Comparison of ENCODE assay signal across 8 cellular contexts in the genomic region with DNA sequence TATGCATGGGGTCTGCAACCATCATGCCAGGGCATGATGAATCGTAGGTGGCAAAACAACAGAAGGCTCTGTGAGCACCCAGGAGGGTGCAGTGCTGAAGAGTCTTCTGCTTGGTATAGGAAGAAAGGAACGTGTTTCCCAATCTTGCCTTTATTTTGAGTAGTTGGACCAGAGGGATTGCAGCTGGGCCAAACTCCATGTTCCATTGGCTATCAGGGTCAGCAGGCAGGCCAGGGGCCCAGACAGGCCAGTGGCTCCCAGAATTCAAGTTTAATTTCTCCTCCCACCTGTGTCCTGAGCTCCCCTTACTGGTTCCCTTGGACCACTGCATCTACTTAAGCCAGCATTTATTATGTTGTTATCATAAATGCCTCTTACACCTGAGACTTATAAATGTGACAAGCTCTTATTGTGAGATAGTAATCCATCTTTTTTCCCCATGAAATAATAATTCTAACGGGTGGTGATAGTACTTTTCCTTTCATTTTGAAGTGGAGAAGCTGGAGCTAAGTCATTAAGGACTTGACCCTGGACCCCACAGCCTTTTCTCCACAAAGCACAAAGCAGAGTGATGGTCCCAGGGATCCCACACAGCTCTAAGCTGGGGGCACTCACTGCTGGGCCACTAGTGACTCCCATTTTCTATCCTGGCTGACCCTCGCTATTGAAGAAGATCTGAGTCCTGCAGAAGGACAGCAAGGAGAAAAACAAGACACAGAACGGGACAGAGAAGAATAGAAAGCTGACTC. TPM values are rescaled to one million over a fixed set of nuclear protein-coding genes. Genes with fewer than 3 reads are reported as not detected.
DNase-seq lines count a peak whose midpoint lies in the region; ATAC-seq and TF ChIP-seq lines count a peak whose summit lies in the region.

No MANE protein-coding gene starts in this region.

- no peak overlapping the region for H2BK5ac ChIP-seq in mesenchymal stem cell (ENCODE audit: low read depth, low read length, poor library complexity, severe bottlenecking)

- peak overlapping the region; percentile 61 for H2AK5ac ChIP-seq in mesenchymal stem cell (ENCODE audit: low read length, severe bottlenecking)

- H2AFZ ChIP-seq in ACC112 (ENCODE audit: low read length, unreplicated experiment): peak overlapping the region; percentile 19
- no peak overlapping the region for H2AFZ ChIP-seq in mesenchymal stem cell (ENCODE audit: low read depth, low read length)

- peak overlapping the region; percentile 57 for H4K91ac ChIP-seq in mesenchymal stem cell (ENCODE audit: low read length)

- H2BK15ac ChIP-seq in mesenchymal stem cell (ENCODE audit: low read depth, poor library complexity, severe bottlenecking): no peak overlapping the region

- peak overlapping the region; percentile 59 for H3K4me2 ChIP-seq in mesenchymal stem cell (ENCODE audit: low read length, poor library complexity, severe bottlenecking)

- peak overlapping the region; percentile 35 to 71 for H3K4ac ChIP-seq in mesenchymal stem cell (ENCODE audit: low read depth in 1 of 2, low read length in 2 of 2)

- H3K79me1 ChIP-seq in mesenchymal stem cell (replicated peaks; ENCODE audit: low read length, poor library complexity, severe bottlenecking): peaks cover 10% of the 10 kb centered on the region

- ATAC-seq in HG02885 (IDR thresholded peaks at IDR 0.05; ENCODE audit: poor library complexity, unreplicated experiment): peak; percentile 1
- ATAC-seq in omental fat pad (ENCODE audit: low FRiP score): no peak
- ATAC-seq in HG02840 (IDR thresholded peaks at IDR 0.05; ENCODE audit: low FRiP score, unreplicated experiment): no peak

- H3K4me3 ChIP-seq in ACC112 (ENCODE audit: low read depth, low read length) (peak overlapping the region; percentile 78), adipocyte (ENCODE audit: low read length) (peak overlapping the region; percentile 98), mesenchymal stem cell (ENCODE audit: insufficient read depth in 1 of 2, low read depth in 1 of 2, low read length in 2 of 2) (peak overlapping the region in 1 of 2 experiments; percentile 96)

- H3K9me3 ChIP-seq in adipocyte (ENCODE audit: control insufficient read depth, low read length) (no peaks in the 10 kb centered on the region), mesenchymal stem cell (ENCODE audit: control insufficient read depth, low read length) (no peaks in the 10 kb centered on the region)

- no peak overlapping the region for H3K23ac ChIP-seq in mesenchymal stem cell (ENCODE audit: low read length in 2 of 2)

- H3K4me1 ChIP-seq in ACC112 (ENCODE audit: control insufficient read depth, insufficient read depth, low read length, unreplicated experiment): peaks cover 18% of the 10 kb centered on the region
- H3K4me1 ChIP-seq in adipocyte (ENCODE audit: control insufficient read depth, insufficient read depth, low read length): peaks cover 59% of the 10 kb centered on the region
- H3K4me1 ChIP-seq in mesenchymal stem cell (ENCODE audit: control insufficient read depth, insufficient read depth, low read depth, low read length): peaks cover 9% of the 10 kb centered on the region

- H3K18ac ChIP-seq in mesenchymal stem cell (ENCODE audit: low read depth in 1 of 2, low read length in 2 of 2): peak overlapping the region; percentile 54 to 94

- peak overlapping the region; percentile 38 to 75 for H2BK12ac ChIP-seq in mesenchymal stem cell (ENCODE audit: low read length in 2 of 2)

- H3K27ac ChIP-seq in ACC112 (ENCODE audit: low read depth, low read length) (peak overlapping the region; percentile 86), mesenchymal stem cell (ENCODE audit: low read length, poor library complexity, severe bottlenecking) (peak overlapping the region; percentile 89)

- H4K8ac ChIP-seq in mesenchymal stem cell (ENCODE audit: low read length): peak overlapping the region; percentile 35

- peaks cover 32% of the 10 kb centered on the region for H3K79me2 ChIP-seq in ACC112 (ENCODE audit: control insufficient read depth, insufficient read depth, low read length, unreplicated experiment)

- peak overlapping the region; percentile 77 for H2BK120ac ChIP-seq in mesenchymal stem cell (ENCODE audit: low read depth, low read length)

- peak overlapping the region; percentile 98 for H3K9ac ChIP-seq in adipocyte (ENCODE audit: low read length)
- H3K9ac ChIP-seq in mesenchymal stem cell (ENCODE audit: low read length): peak overlapping the region; percentile 98

- H3K27me3 ChIP-seq in ACC112 (ENCODE audit: insufficient read depth, low read length) (no peaks in the 10 kb centered on the region), adipocyte (replicated peaks; ENCODE audit: control insufficient read depth, insufficient read depth, low read length) (no peaks in the 10 kb centered on the region), mesenchymal stem cell (ENCODE audit: control insufficient read depth in 1 of 2, insufficient read depth in 1 of 2, low read length in 2 of 2) (no peaks in the 10 kb centered on the region)

- no peak overlapping the region for H3K14ac ChIP-seq in mesenchymal stem cell (ENCODE audit: low read length in 2 of 2)

- WGBS in mesenchymal stem cell: 61% methylated on average over 4 of the region's 5 CpGs

- no peak for TF ChIP-seq CTCF in omental fat pad (IDR thresholded peaks at IDR 0.05)

- DNase-seq in adipocyte (ENCODE audit: low read depth): no peak
- no peak for DNase-seq in mesenchymal stem cell
- no peak for DNase-seq in NCI-H1694 (lab: John Stamatoyannopoulos, UW)
- no peak for DNase-seq in activated CD8-positive, alpha-beta memory T cell treated with anti-CD3 and anti-CD28 coated beads for 24 hours
- DNase-seq in omental fat pad (ENCODE audit: low spot score): no peak

- H3K36me3 ChIP-seq in ACC112 (ENCODE audit: insufficient read depth, low read length) (peaks cover 10% of the 10 kb centered on the region), adipocyte (ENCODE audit: control insufficient read depth, insufficient read depth, low read length, severe bottlenecking) (peaks cover 14% of the 10 kb centered on the region), mesenchymal stem cell (ENCODE audit: control insufficient read depth in 1 of 2, insufficient read depth in 2 of 2, low read depth in 1 of 2, low read length in 2 of 2) (peaks cover 8 to 25% of the 10 kb centered on the region in 2 experiments)

RNA-seq across cellular contexts. Expression of gene TRIM38, which starts 0.8 kb away (rescaled TPM):
- 12.8 TPM for polyA plus RNA-seq in mesenchymal stem cell (2013, experiment 1 of 2)
- 12.3 TPM for polyA plus RNA-seq in mesenchymal stem cell (2013, experiment 2 of 2)
- total RNA-seq in omental fat pad: 10 to 100 TPM in 3 of 4 donors, 1 to 10 TPM in 1; 7.8 to 21.6 (median 11.7) TPM

RNA-seq across cellular contexts. Expression of gene SLC17A2, which starts 31.3 kb away (rescaled TPM):
- polyA plus RNA-seq in mesenchymal stem cell (2013, experiment 1 of 2): not detected
- polyA plus RNA-seq in mesenchymal stem cell (2013, experiment 2 of 2): not detected
- not detected for total RNA-seq in omental fat pad
